Comparison of ENCODE assay signal across 15 cellular contexts in the genomic region with DNA sequence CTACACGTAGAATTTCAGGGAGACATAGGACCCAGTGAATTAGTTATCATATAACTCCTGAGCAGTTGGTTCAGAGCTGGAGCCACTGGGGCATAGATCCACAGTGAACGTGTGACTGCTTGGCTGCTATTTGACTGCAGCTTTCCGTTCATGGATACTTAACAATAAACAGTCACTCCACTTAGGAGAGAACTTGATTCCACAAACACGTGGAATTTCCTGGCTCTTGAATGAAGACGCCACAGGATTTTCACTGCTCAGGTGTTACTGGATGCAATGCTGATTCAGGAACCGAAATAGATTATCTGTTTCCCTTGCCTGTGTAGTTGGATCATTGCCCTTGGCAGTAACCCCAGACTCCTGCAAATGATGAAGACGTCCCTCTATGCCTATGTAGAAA.
DNase-seq lines count a peak whose midpoint lies in the region; ATAC-seq, FAIRE-seq and TF ChIP-seq lines count a peak whose summit lies in the region.
"Had no signal": no experiment of that assay in that cellular context is flagged by ENCODE, and none has a peak within 500 bp of the region (broad histone marks: within the 10 kb centered on the region; RNA-seq: fewer than 3 reads in every experiment).

No MANE protein-coding gene starts in this region.

- H3K4me1 Mint-ChIP-seq in MCF 10A (ENCODE audit: insufficient read depth, unreplicated experiment), result no peaks in the 10 kb centered on the region
- H3K4me1 Mint-ChIP-seq in activated T-helper 2 cell treated with anti-CD3 and anti-CD28 coated beads, Interferon-gamma antibody, Interleukin-2, Interleukin-4, amounts not matched to agents 10 μg/mL and 5 μg/mL and 100 μg/mL, durations not matched to agents 14 hours and 24 hours and 36 hours (ENCODE audit: low read depth), result no peaks in the 10 kb centered on the region
- H3K4me1 Mint-ChIP-seq: CD8-positive, alpha-beta memory T cell had no signal

- no TSS peak for BruUV-seq in mammary epithelial cell (replicated peaks; lab: Mats Ljungman, UMichigan)
- no TSS peak for BruUV-seq in MCF 10A (replicated peaks; lab: Mats Ljungman, UMichigan)

- H3K4me3 ChIP-seq in mammary epithelial cell (replicated peaks in 1 of 3; ENCODE audit: insufficient read depth in 1 of 3, low read depth in 2 of 3, low read length in 3 of 3) (no peak overlapping the region), OCI-LY3 (ENCODE audit: low read length) (no peak overlapping the region), thyroid gland (replicated peaks in 1 of 3) (no peak overlapping the region)
- H3K4me3 ChIP-seq: lung, skin epidermis had no signal

- intact Hi-C loops in mammary epithelial cell (cut with micrococcal nuclease) (no loop called here), MCF 10A (cut with micrococcal nuclease) (no loop called here), left ventricle myocardium superior (cut with micrococcal nuclease) (no loop called here), thyroid gland (cut with DNase I) (no loop called here)
- intact Hi-C loops in activated T-helper 2 cell treated with anti-CD3 and anti-CD28 coated beads, Interferon-gamma antibody, Interleukin-2, Interleukin-4, amounts not matched to agents 10 μg/mL and 5 μg/mL and 100 μg/mL, durations not matched to agents 14 hours and 24 hours and 36 hours (cut with micrococcal nuclease), result no loop called here

- H3K27me3 Mint-ChIP-seq in MCF 10A (ENCODE audit: insufficient read depth, unreplicated experiment), result no peaks in the 10 kb centered on the region
- H3K27me3 Mint-ChIP-seq in activated T-helper 2 cell treated with anti-CD3 and anti-CD28 coated beads, Interferon-gamma antibody, Interleukin-2, Interleukin-4, amounts not matched to agents 10 μg/mL and 5 μg/mL and 100 μg/mL, durations not matched to agents 14 hours and 24 hours and 36 hours (ENCODE audit: low read depth), result no peaks in the 10 kb centered on the region

- in situ Hi-C loops in mammary epithelial cell (cut with MboI; ENCODE audit: low sequenced_read_pairs in 2 of 2), result no loop called here

- dilution Hi-C loops in mammary epithelial cell (cut with HindIII; ENCODE audit: low sequenced_read_pairs), result no loop called here

- DNase-seq in mammary epithelial cell, result no peak
- DNase-seq in MCF 10A (ENCODE audit: unreplicated experiment), result no peak
- DNase-seq in left ventricle myocardium superior, result no peak
- DNase-seq in thyroid gland, result peak; percentile 24 to 48
- no peak for DNase-seq in activated T-helper 2 cell treated with anti-CD3 and anti-CD28 coated beads, Interferon-gamma antibody, Interleukin-2, Interleukin-4, amounts not matched to agents 10 μg/mL and 5 μg/mL and 100 μg/mL, durations not matched to agents 14 hours and 24 hours and 36 hours (ENCODE audit: low spot score)
- DNase-seq in GM19239 (ENCODE audit: insufficient read length, low spot score), result no peak
- DNase-seq: activated naive CD4-positive, alpha-beta T cell treated with anti-CD3 and anti-CD28 coated beads for 36 hours; CD8-positive, alpha-beta memory T cell; SW 1271 had no signal

- H3K4me1 ChIP-seq in mammary epithelial cell (ENCODE audit: insufficient read depth, low read length), result no peaks in the 10 kb centered on the region
- H3K4me1 ChIP-seq in OCI-LY3 (ENCODE audit: low read length), result no peaks in the 10 kb centered on the region
- no peaks in the 10 kb centered on the region for H3K4me1 ChIP-seq in thyroid gland

- H3K9me3 Mint-ChIP-seq in MCF 10A (ENCODE audit: unreplicated experiment), result no peaks in the 10 kb centered on the region
- H3K9me3 Mint-ChIP-seq in activated T-helper 2 cell treated with anti-CD3 and anti-CD28 coated beads, Interferon-gamma antibody, Interleukin-2, Interleukin-4, amounts not matched to agents 10 μg/mL and 5 μg/mL and 100 μg/mL, durations not matched to agents 14 hours and 24 hours and 36 hours, result no peaks in the 10 kb centered on the region
- H3K9me3 Mint-ChIP-seq: activated naive CD4-positive, alpha-beta T cell treated with anti-CD3 and anti-CD28 coated beads for 36 hours; CD8-positive, alpha-beta memory T cell; stimulated activated naive CD8-positive, alpha-beta T cell treated with anti-CD3 and anti-CD28 coated beads, Interleukin-15, Interleukin-2, amounts not matched to agents 100 ng/mL and 50 ng/mL, for 24 hours had no signal

- POLR2A ChIA-PET in MCF 10A (lab: Yijun Ruan, JAX), result no interaction called here

- TF ChIP-seq CTCF in mammary epithelial cell (conservative IDR thresholded peaks at IDR 0.05 in 1 of 2, IDR thresholded peaks at IDR 0.05 in 1 of 2; ENCODE audit: extremely low read depth in 1 of 2, insufficient read depth in 1 of 2, low read depth in 1 of 2, low read length in 2 of 2), result no peak
- TF ChIP-seq CTCF in MCF 10A (IDR thresholded peaks at IDR 0.05; ENCODE audit: unreplicated experiment), result no peak
- TF ChIP-seq CTCF in OCI-LY3 (IDR thresholded peaks at IDR 0.05; ENCODE audit: low read depth, low read length), result no peak
- no peak for TF ChIP-seq CTCF in thyroid gland (IDR thresholded peaks at IDR 0.05)

- H3K4me2 ChIP-seq in mammary epithelial cell (ENCODE audit: insufficient read depth, low read depth, low read length) (no peak overlapping the region), OCI-LY3 (ENCODE audit: low read length) (peak overlapping the region; percentile 6; the same call in 1 of the 2 replicates)

- no peak overlapping the region for H3K27ac Mint-ChIP-seq in MCF 10A (ENCODE audit: low read depth, unreplicated experiment)
- no peak overlapping the region for H3K27ac Mint-ChIP-seq in activated T-helper 2 cell treated with anti-CD3 and anti-CD28 coated beads, Interferon-gamma antibody, Interleukin-2, Interleukin-4, amounts not matched to agents 10 μg/mL and 5 μg/mL and 100 μg/mL, durations not matched to agents 14 hours and 24 hours and 36 hours
- H3K27ac Mint-ChIP-seq: activated naive CD4-positive, alpha-beta T cell treated with anti-CD3 and anti-CD28 coated beads for 36 hours; CD8-positive, alpha-beta memory T cell; stimulated activated naive CD8-positive, alpha-beta T cell treated with anti-CD3 and anti-CD28 coated beads, Interleukin-15, Interleukin-2, amounts not matched to agents 100 ng/mL and 50 ng/mL, for 24 hours had no signal

- H3K9ac ChIP-seq in mammary epithelial cell (ENCODE audit: insufficient read depth, low read length), result no peak overlapping the region
- H3K9ac ChIP-seq in OCI-LY3 (ENCODE audit: low read length), result no peak overlapping the region

- H3K27me3 ChIP-seq in mammary epithelial cell (ENCODE audit: insufficient read depth, low read length) (no peaks in the 10 kb centered on the region), OCI-LY3 (ENCODE audit: low read depth, low read length) (no peaks in the 10 kb centered on the region), thyroid gland (no peaks in the 10 kb centered on the region)
- H3K27me3 ChIP-seq: neutrophil had no signal

- TF ChIP-seq POLR2A in thyroid gland (IDR thresholded peaks at IDR 0.05), result no peak

- CTCF ChIA-PET in mammary epithelial cell (lab: Charles Lee; ENCODE audit: low non-redundant PET), result no interaction called here
- CTCF ChIA-PET in MCF 10A (lab: Yijun Ruan, JAX), result interaction anchor here (0.6 to 1.0 kb wide), 3 partner anchors 11 to 560 kb away, joined by 3 to 4 read pairs (median 3); no protein-coding TSS in a partner anchor

- H3K36me3 Mint-ChIP-seq in MCF 10A (ENCODE audit: insufficient read depth, unreplicated experiment), result no peaks in the 10 kb centered on the region
- H3K36me3 Mint-ChIP-seq in activated T-helper 2 cell treated with anti-CD3 and anti-CD28 coated beads, Interferon-gamma antibody, Interleukin-2, Interleukin-4, amounts not matched to agents 10 μg/mL and 5 μg/mL and 100 μg/mL, durations not matched to agents 14 hours and 24 hours and 36 hours (ENCODE audit: low read depth), result no peaks in the 10 kb centered on the region
- H3K36me3 Mint-ChIP-seq: CD8-positive, alpha-beta memory T cell had no signal

- FAIRE-seq in GM19239 (lab: Jason Lieb, UNC), result no peak

- no peaks in the 10 kb centered on the region for H4K20me1 ChIP-seq in mammary epithelial cell (ENCODE audit: insufficient read depth, low read length)
- no peaks in the 10 kb centered on the region for H4K20me1 ChIP-seq in OCI-LY3 (ENCODE audit: insufficient read depth, low read length)

- no peak overlapping the region for H3K4me3 Mint-ChIP-seq in MCF 10A (ENCODE audit: unreplicated experiment)
- no peak overlapping the region for H3K4me3 Mint-ChIP-seq in activated T-helper 2 cell treated with anti-CD3 and anti-CD28 coated beads, Interferon-gamma antibody, Interleukin-2, Interleukin-4, amounts not matched to agents 10 μg/mL and 5 μg/mL and 100 μg/mL, durations not matched to agents 14 hours and 24 hours and 36 hours (ENCODE audit: low read depth)
- H3K4me3 Mint-ChIP-seq: activated naive CD4-positive, alpha-beta T cell treated with anti-CD3 and anti-CD28 coated beads for 36 hours; CD8-positive, alpha-beta memory T cell; stimulated activated naive CD8-positive, alpha-beta T cell treated with anti-CD3 and anti-CD28 coated beads, Interleukin-15, Interleukin-2, amounts not matched to agents 100 ng/mL and 50 ng/mL, for 24 hours had no signal

- H3K36me3 ChIP-seq in mammary epithelial cell (ENCODE audit: insufficient read depth, low read length) (no peaks in the 10 kb centered on the region), OCI-LY3 (replicated peaks; ENCODE audit: low read depth, low read length) (no peaks in the 10 kb centered on the region), thyroid gland (no peaks in the 10 kb centered on the region)
- H3K36me3 ChIP-seq: neutrophil had no signal

- H3K27ac ChIP-seq in mammary epithelial cell (ENCODE audit: insufficient read depth, low read depth, low read length) (no peak overlapping the region), OCI-LY3 (ENCODE audit: low read length) (no peak overlapping the region), thyroid gland (no peak overlapping the region)
- H3K27ac ChIP-seq: neutrophil, skin epidermis had no signal

- H2AFZ ChIP-seq in mammary epithelial cell (ENCODE audit: low read depth, low read length) (peak overlapping the region; percentile 20), OCI-LY3 (ENCODE audit: low read depth, low read length) (no peak overlapping the region)

- WGBS in mammary epithelial cell (ENCODE audit: low coverage, missing lambda C conversion rate), result 84% methylated on average over 7 of the region's 7 CpGs
- 23 to 27% methylated on average over 7 of the region's 7 CpGs for WGBS in thyroid gland, 2 donors

- H3K9me3 ChIP-seq in mammary epithelial cell (replicated peaks; ENCODE audit: insufficient read depth, low read length) (no peaks in the 10 kb centered on the region), OCI-LY3 (ENCODE audit: insufficient read depth, low read length) (no peaks in the 10 kb centered on the region), thyroid gland (no peaks in the 10 kb centered on the region)
- H3K9me3 ChIP-seq: neutrophil had no signal

- ATAC-seq in left ventricle myocardium superior (peak; percentile 89), HG02852 (IDR thresholded peaks at IDR 0.05; ENCODE audit: unreplicated experiment) (no peak)

- H3K79me2 ChIP-seq in mammary epithelial cell (ENCODE audit: insufficient read depth, low read length) (no peaks in the 10 kb centered on the region), OCI-LY3 (ENCODE audit: low read length) (no peaks in the 10 kb centered on the region)

Comparison
In these comparisons a context has a peak if more than half of its experiments do, and no peak if none do; other contexts are left out.
1. DNase-seq: peak in thyroid gland (2 of 2); none in mammary epithelial cell (single experiment), MCF 10A (single experiment), left ventricle myocardium superior (single experiment), activated T-helper 2 cell treated with anti-CD3 and anti-CD28 coated beads, Interferon-gamma antibody, Interleukin-2, Interleukin-4, amounts not matched to agents 10 μg/mL and 5 μg/mL and 100 μg/mL, durations not matched to agents 14 hours and 24 hours and 36 hours (single experiment) and GM19239 (single experiment).